In genomic region chr13:75452564-75452963, GRCh38 we compare ENCODE assay signal across 15 cellular contexts. TPM values are rescaled to one million over a fixed set of nuclear protein-coding genes. Genes with fewer than 3 reads are reported as not detected.
DNase-seq lines count a peak whose midpoint lies in the region; ATAC-seq and TF ChIP-seq lines count a peak whose summit lies in the region.
"Had no signal": no experiment of that assay in that cellular context is flagged by ENCODE, and none has a peak within 500 bp of the region (broad histone marks: within the 10 kb centered on the region; RNA-seq: fewer than 3 reads in every experiment).

No MANE protein-coding gene starts in this region.

- H3K27ac Mint-ChIP-seq in Caco-2 (ENCODE audit: unreplicated experiment) (no peak overlapping the region), nephron (peak overlapping the region; percentile 61 to 79 (median 62)), HFFc6 (no peak overlapping the region)
- H3K27ac Mint-ChIP-seq in effector memory CD8-positive, alpha-beta T cell: no peak overlapping the region
- H3K27ac Mint-ChIP-seq: activated CD4-positive, alpha-beta memory T cell treated with anti-CD3 and anti-CD28 coated beads for 36 hours; brain; type B pancreatic cell had no signal

- peak overlapping the region; percentile 39 for H3K9ac ChIP-seq in adipocyte (ENCODE audit: low read length)

- DNase-seq in Caco-2: no peak
- no peak for DNase-seq in adipocyte (ENCODE audit: low read depth)
- DNase-seq in foreskin keratinocyte: peak in 1 of 2 donors; percentile 71
- DNase-seq in NCI-H2081 treated with DMSO at 0.1 percent for 48 hours (lab: John Stamatoyannopoulos, UW): no peak
- DNase-seq in HFFc6: no peak
- no peak for DNase-seq in effector memory CD8-positive, alpha-beta T cell
- DNase-seq in HK-2 (ENCODE audit: unreplicated experiment): no peak
- DNase-seq: activated CD4-positive, alpha-beta memory T cell treated with anti-CD3 and anti-CD28 coated beads for 36 hours; NCI-H1436 treated with DMSO at 0.1 percent for 48 hours; NCI-H69; RPMI8226 had no signal

- intact Hi-C loops in Caco-2 (cut with micrococcal nuclease; ENCODE audit: unreplicated experiment): no loop called here

- BruUV-seq in Caco-2 (replicated peaks; lab: Mats Ljungman, UMichigan): no TSS peak

- no peak overlapping the region for H3K27ac ChIP-seq in foreskin keratinocyte
- H3K27ac ChIP-seq: neutrophil had no signal

- no peaks in the 10 kb centered on the region for H3K4me1 ChIP-seq in Caco-2
- peaks cover 6% of the 10 kb centered on the region for H3K4me1 ChIP-seq in adipocyte (ENCODE audit: control insufficient read depth, insufficient read depth, low read length)
- H3K4me1 ChIP-seq in foreskin keratinocyte: peaks cover 39% of the 10 kb centered on the region

- H3K4me3 ChIP-seq in Caco-2 (ENCODE audit: low read depth, low read length) (no peak overlapping the region), adipocyte (ENCODE audit: low read length) (peak overlapping the region; percentile 65)

- H3K9me3 Mint-ChIP-seq in Caco-2 (ENCODE audit: unreplicated experiment) (peaks cover 9% of the 10 kb centered on the region), nephron (no peaks in the 10 kb centered on the region), HFFc6 (no peaks in the 10 kb centered on the region)
- H3K9me3 Mint-ChIP-seq in effector memory CD8-positive, alpha-beta T cell: no peaks in the 10 kb centered on the region
- H3K9me3 Mint-ChIP-seq: activated CD4-positive, alpha-beta memory T cell treated with anti-CD3 and anti-CD28 coated beads for 36 hours; brain; type B pancreatic cell had no signal

- no peaks in the 10 kb centered on the region for H3K27me3 Mint-ChIP-seq in Caco-2 (ENCODE audit: insufficient read depth, unreplicated experiment)
- no peaks in the 10 kb centered on the region for H3K27me3 Mint-ChIP-seq in nephron (ENCODE audit: low read depth)
- H3K27me3 Mint-ChIP-seq in HFFc6 (ENCODE audit: insufficient read depth): no peaks in the 10 kb centered on the region
- peaks cover 23 to 31% of the 10 kb centered on the region in 2 donors for H3K27me3 Mint-ChIP-seq in effector memory CD8-positive, alpha-beta T cell
- H3K27me3 Mint-ChIP-seq: brain, type B pancreatic cell had no signal

- ATAC-seq in foreskin keratinocyte: peak; percentile 60
- no peak for ATAC-seq in effector memory CD8-positive, alpha-beta T cell (replicated peaks)

- H3K36me3 Mint-ChIP-seq in Caco-2 (ENCODE audit: insufficient read depth, unreplicated experiment): peaks cover 55% of the 10 kb centered on the region
- H3K36me3 Mint-ChIP-seq in nephron (ENCODE audit: low read depth): peaks cover 3% of the 10 kb centered on the region
- H3K36me3 Mint-ChIP-seq in HFFc6 (ENCODE audit: low read depth): no peaks in the 10 kb centered on the region
- no peaks in the 10 kb centered on the region for H3K36me3 Mint-ChIP-seq in effector memory CD8-positive, alpha-beta T cell (ENCODE audit: insufficient read depth)
- H3K36me3 Mint-ChIP-seq: activated CD4-positive, alpha-beta memory T cell treated with anti-CD3 and anti-CD28 coated beads for 36 hours; brain had no signal

- H3K4me1 Mint-ChIP-seq in Caco-2 (ENCODE audit: low read depth, unreplicated experiment) (peaks cover 30% of the 10 kb centered on the region), nephron (peaks cover 5% of the 10 kb centered on the region), HFFc6 (ENCODE audit: low read depth) (peaks cover 22% of the 10 kb centered on the region)
- H3K4me1 Mint-ChIP-seq in effector memory CD8-positive, alpha-beta T cell (ENCODE audit: low read depth in 2 of 2): no peaks in the 10 kb centered on the region
- H3K4me1 Mint-ChIP-seq: brain had no signal

- peak overlapping the region; percentile 10 for H3K4me3 Mint-ChIP-seq in Caco-2 (ENCODE audit: unreplicated experiment)
- H3K4me3 Mint-ChIP-seq in nephron: peak overlapping the region in 1 of 3 experiments; percentile 35
- no peak overlapping the region for H3K4me3 Mint-ChIP-seq in HFFc6
- H3K4me3 Mint-ChIP-seq in effector memory CD8-positive, alpha-beta T cell: no peak overlapping the region
- H3K4me3 Mint-ChIP-seq: activated CD4-positive, alpha-beta memory T cell treated with anti-CD3 and anti-CD28 coated beads for 36 hours; brain; type B pancreatic cell had no signal

- H3K36me3 ChIP-seq in Caco-2 (ENCODE audit: control insufficient read depth, insufficient read depth, low read length): no peaks in the 10 kb centered on the region; the same call in none of the 2 replicates
- no peaks in the 10 kb centered on the region for H3K36me3 ChIP-seq in adipocyte (ENCODE audit: control insufficient read depth, insufficient read depth, low read length, severe bottlenecking)
- H3K36me3 ChIP-seq: neutrophil had no signal

- CTCF ChIA-PET in Caco-2 (lab: Charles Lee): no interaction called here

- TF ChIP-seq CTCF in Caco-2 (IDR thresholded peaks at IDR 0.05; ENCODE audit: insufficient read depth in 1 of 2, low read depth in 1 of 2, low read length in 1 of 2, severe bottlenecking in 1 of 2, unreplicated experiment in 1 of 2) (no peak), foreskin keratinocyte (conservative IDR thresholded peaks at IDR 0.05) (no peak), nephron (IDR thresholded peaks at IDR 0.05; ENCODE audit: unreplicated experiment in 3 of 3) (no peak), HFFc6 (IDR thresholded peaks at IDR 0.05) (no peak)

- POLR2A ChIA-PET in Caco-2 (lab: Charles Lee): no interaction called here

- no peaks in the 10 kb centered on the region for H3K27me3 ChIP-seq in Caco-2 (replicated peaks; ENCODE audit: control insufficient read depth, insufficient read depth, low read length)
- H3K27me3 ChIP-seq in adipocyte (replicated peaks; ENCODE audit: control insufficient read depth, insufficient read depth, low read length): no peaks in the 10 kb centered on the region
- no peaks in the 10 kb centered on the region for H3K27me3 ChIP-seq in foreskin keratinocyte
- H3K27me3 ChIP-seq: neutrophil had no signal

- H3K9me3 ChIP-seq in Caco-2 (no peaks in the 10 kb centered on the region), adipocyte (ENCODE audit: control insufficient read depth, low read length) (no peaks in the 10 kb centered on the region)
- H3K9me3 ChIP-seq: neutrophil had no signal

RNA-seq across cellular contexts. Expression of gene TBC1D4, which starts 29.4 kb away (rescaled TPM):
- total RNA-seq in Caco-2 (2022) (177 and 194 TPM in 2 replicates), foreskin keratinocyte (13.3 and 14.8 TPM in 2 replicates)
- 2.4 and 3.6 TPM in 2 replicates for polyA plus RNA-seq in foreskin keratinocyte
- total RNA-seq in HFFc6 (2021; fragmentation: NEBNext Ultra II Directional; extraction: Animal tissue kit (Norgen Biotek cat#: 25700)): 10 to 100 TPM; 13.6 to 20.6 (median 16.6) TPM

Comparison
In these comparisons a context has a peak if more than half of its experiments do, and no peak if none do; other contexts are left out.
1. H3K27ac Mint-ChIP-seq: peak in nephron (3 of 3); none in Caco-2 (single experiment), HFFc6 (single experiment) and effector memory CD8-positive, alpha-beta T cell (0 of 2).